1 cellular context compared by ENCODE assay signal in the genomic region with DNA sequence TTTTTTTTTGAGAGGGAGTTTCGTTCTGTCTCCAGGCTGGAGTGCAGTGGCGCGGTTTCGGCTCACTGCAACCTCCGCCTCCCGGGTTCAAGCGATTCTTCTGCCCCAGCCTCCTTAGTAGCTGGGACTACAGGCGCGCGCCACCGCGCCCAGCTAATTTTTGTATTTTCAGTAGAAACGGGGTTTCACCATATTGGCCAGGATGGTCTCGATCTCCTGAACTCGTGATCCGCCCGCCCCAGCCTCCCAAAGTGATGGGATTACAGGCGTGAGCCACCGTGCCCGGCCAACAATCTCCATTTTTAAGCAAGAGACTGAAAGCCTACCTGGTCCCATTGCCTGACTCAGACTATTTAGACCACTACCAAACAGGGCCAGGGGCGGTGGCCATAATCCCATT.
A peak's percentile ranks its signal among the peaks of the same experiment; 100 is the strongest.
TF ChIP-seq lines count a peak whose summit lies in the region.

No MANE protein-coding gene starts in this region.

TF ChIP-seq in K562, 482 proteins besides CTCF, POLR2A, EP300 and RAD21:
- TF ChIP-seq, protein P1, sequence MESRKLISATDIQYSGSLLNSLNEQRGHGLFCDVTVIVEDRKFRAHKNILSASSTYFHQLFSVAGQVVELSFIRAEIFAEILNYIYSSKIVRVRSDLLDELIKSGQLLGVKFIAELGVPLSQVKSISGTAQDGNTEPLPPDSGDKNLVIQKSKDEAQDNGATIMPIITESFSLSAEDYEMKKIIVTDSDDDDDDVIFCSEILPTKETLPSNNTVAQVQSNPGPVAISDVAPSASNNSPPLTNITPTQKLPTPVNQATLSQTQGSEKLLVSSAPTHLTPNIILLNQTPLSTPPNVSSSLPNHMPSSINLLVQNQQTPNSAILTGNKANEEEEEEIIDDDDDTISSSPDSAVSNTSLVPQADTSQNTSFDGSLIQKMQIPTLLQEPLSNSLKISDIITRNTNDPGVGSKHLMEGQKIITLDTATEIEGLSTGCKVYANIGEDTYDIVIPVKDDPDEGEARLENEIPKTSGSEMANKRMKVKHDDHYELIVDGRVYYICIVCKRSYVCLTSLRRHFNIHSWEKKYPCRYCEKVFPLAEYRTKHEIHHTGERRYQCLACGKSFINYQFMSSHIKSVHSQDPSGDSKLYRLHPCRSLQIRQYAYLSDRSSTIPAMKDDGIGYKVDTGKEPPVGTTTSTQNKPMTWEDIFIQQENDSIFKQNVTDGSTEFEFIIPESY (CRISPR knock-in tag; IDR thresholded peaks at IDR 0.05) = peak; percentile 76
TF ChIP-seq in K562: peak in this region for 1; not testable (repeated sequence) for 481.
